ENCODE assay signal across 8 cellular contexts in the genomic region with DNA sequence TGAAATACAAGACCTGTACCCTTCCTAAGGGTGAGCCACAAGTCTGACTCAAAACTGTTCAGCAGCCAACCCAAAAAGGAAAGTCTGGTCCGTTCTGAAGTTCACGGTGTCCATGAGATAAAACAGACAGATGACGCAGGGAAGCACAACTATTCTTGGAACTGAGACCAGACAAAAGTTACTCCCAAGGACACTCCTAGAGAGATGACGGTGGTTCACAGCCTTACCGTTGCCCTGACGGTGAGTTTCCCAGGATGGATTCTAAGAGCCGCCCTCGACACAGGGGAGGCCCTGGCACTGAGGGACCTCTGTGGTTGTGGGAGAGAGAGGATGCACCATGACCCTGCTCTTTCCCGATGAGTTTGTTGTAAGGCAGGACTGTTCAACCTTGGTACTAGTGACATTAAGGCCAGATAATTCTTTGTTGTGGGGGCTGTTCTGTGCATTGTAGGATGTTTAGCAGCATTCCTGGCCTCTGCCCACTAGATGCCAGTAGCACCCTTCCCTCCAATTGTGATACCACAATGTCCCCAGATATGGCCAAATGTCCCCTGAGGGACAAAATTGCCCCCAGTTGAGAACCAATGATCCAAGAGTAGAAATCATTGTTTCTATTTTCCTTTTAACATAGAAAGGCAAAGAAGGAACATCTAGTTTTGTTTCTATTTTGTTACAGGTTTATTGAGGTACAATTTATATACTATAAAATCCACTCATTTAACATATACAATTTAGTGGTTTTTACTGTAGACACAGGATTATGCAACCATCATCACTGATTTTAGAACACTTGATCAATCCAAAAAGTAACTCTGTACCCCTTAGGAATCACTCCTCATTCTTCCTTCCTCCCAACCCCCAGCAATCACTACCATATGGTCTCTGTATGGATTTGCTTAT. TPM values are rescaled to one million over a fixed set of nuclear protein-coding genes. Genes with fewer than 3 reads are reported as not detected.
A peak's percentile ranks its signal among the peaks of the same experiment; 100 is the strongest.
DNase-seq lines count a peak whose midpoint lies in the region; ATAC-seq and TF ChIP-seq lines count a peak whose summit lies in the region.
"Had no signal": no experiment of that assay in that cellular context is flagged by ENCODE, and none has a peak within 500 bp of the region (broad histone marks: within the 10 kb centered on the region; RNA-seq: fewer than 3 reads in every experiment).

No MANE protein-coding gene starts in this region.

- DNase-seq in NCI-H146 treated with DMSO at 0.1 percent for 48 hours (lab: John Stamatoyannopoulos, UW; ENCODE audit: unreplicated experiment), result peak; percentile 7
- no peak for DNase-seq in epithelial cell of proximal tubule (ENCODE audit: low read depth)
- DNase-seq in psoas muscle, result no peak
- no peak for DNase-seq in HCEC 1CT
- DNase-seq in iPS-NIHi7 (ENCODE audit: extremely low spot score), result no peak
- no peak for DNase-seq in SK-N-DZ (ENCODE audit: low spot score)

- 32 to 39% (median 34%) methylated on average over 9 of the region's 9 CpGs for WGBS in psoas muscle, 3 donors

- H3K4me1 ChIP-seq in psoas muscle, result peaks cover 16% of the 10 kb centered on the region

- H3K36me3 ChIP-seq in psoas muscle (ENCODE audit: insufficient read depth in 1 of 2, low read depth in 1 of 2), result no peaks in the 10 kb centered on the region

- peak; percentile 80 to 89 (median 86) for ATAC-seq in psoas muscle

- H3K4me3 ChIP-seq in epithelial cell of proximal tubule (ENCODE audit: low read depth, low read length) (no peak overlapping the region), psoas muscle (no peak overlapping the region)

- H3K27me3 ChIP-seq in psoas muscle (ENCODE audit: insufficient read depth in 3 of 3, low read length in 2 of 3), result no peaks in the 10 kb centered on the region

- TF ChIP-seq CTCF in GM12873 (IDR thresholded peaks at IDR 0.05; ENCODE audit: insufficient read depth, low read depth, low read length, missing control alignments) (peak; percentile 72), epithelial cell of proximal tubule (conservative IDR thresholded peaks at IDR 0.05; ENCODE audit: low read depth, low read length) (peak; percentile 80), psoas muscle (IDR thresholded peaks at IDR 0.05) (peak; percentile 41)

- intact Hi-C loops in psoas muscle (cut with DNase I), result loop anchor here in 1 of 2 donors (10.0 kb wide), 1 partner anchor 275 kb away; the partner anchor contains the start of gene DGKA

- no peaks in the 10 kb centered on the region for H3K9me3 ChIP-seq in psoas muscle

- peak overlapping the region; percentile 81 for H3K27ac ChIP-seq in psoas muscle

RNA-seq across cellular contexts. Expression of gene OR10P1, which starts 23.0 kb away (rescaled TPM):
- not detected in 2 replicates for total RNA-seq in epithelial cell of proximal tubule
- not detected for total RNA-seq in psoas muscle
- polyA plus RNA-seq in psoas muscle, result not detected
- not detected in 2 replicates for polyA plus RNA-seq in SK-N-DZ (2014; cell fraction: cytosol; rRNA removed)
- polyA plus RNA-seq in SK-N-DZ (2014; cell fraction: nucleus; rRNA removed), result not detected in 2 replicates
- total RNA-seq: natural killer cell treated with Interleukin-12 subunit alpha and Interleukin-12 subunit beta and Interleukin-15 and Interleukin-18, amount 100 ng/mL, for 72 hours had no signal

RNA-seq across cellular contexts. Expression of gene ITGA7, which starts 48.0 kb away (rescaled TPM):
- total RNA-seq in epithelial cell of proximal tubule, result 3.8 and 7.7 TPM in 2 replicates
- 100 to 1,000 TPM; 297 to 433 (median 350) TPM for total RNA-seq in psoas muscle
- 100 to 1,000 TPM in 2 of 3 donors, 10 to 100 TPM in 1; 51.8 to 254 (median 152) TPM for polyA plus RNA-seq in psoas muscle
- polyA plus RNA-seq in SK-N-DZ (2014; cell fraction: cytosol; rRNA removed), result 5.7 and 9.4 TPM in 2 replicates
- polyA plus RNA-seq in SK-N-DZ (2014; cell fraction: nucleus; rRNA removed), result 56.6 and 58.7 TPM in 2 replicates

RNA-seq across cellular contexts. Expression of gene BLOC1S1, which starts 56.1 kb away (rescaled TPM):
- 157 and 187 TPM in 2 replicates for total RNA-seq in epithelial cell of proximal tubule
- total RNA-seq in psoas muscle, result 100 to 1,000 TPM; 127 to 193 (median 165) TPM
- polyA plus RNA-seq in psoas muscle, result 100 to 1,000 TPM; 185 to 260 (median 228) TPM
- polyA plus RNA-seq in SK-N-DZ (2014; cell fraction: cytosol; rRNA removed), result 96.9 and 151 TPM in 2 replicates
- 101 and 105 TPM in 2 replicates for polyA plus RNA-seq in SK-N-DZ (2014; cell fraction: nucleus; rRNA removed)

Comparison
In these comparisons a context has a peak if more than half of its experiments do, and no peak if none do; other contexts are left out.
1. RNA of gene ITGA7, which starts 48.0 kb away (total RNA-seq): 297 to 433 TPM in psoas muscle; 3.8 to 7.7 TPM in epithelial cell of proximal tubule; every median in the first group is over 10 times any median in the second.
2. Peak in every context shown above with its lines, with median percentiles within 50 percentile points of each other: CTCF ChIP-seq.